Comparison of ENCODE assay signal across 23 cellular contexts in the genomic region with DNA sequence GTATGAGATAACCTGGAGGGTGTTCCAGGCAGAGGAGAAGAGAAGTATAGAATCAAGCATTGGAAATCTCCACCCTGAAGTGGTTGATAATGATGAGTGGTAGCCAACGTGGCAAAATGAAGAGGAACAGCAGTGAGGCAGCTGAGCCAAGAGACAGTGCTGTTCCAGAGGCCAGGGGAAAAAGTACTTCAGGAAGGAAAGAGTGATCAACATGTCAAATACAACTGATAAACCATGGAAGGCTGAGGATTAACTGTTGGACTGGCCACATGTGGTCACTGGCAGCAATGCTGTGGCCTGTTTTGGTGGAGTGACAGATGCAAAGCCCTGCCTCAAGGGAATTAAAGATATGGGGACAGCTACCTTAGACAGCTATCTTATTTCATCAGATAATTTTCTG.
A peak's percentile ranks its signal among the peaks of the same experiment; 100 is the strongest.
DNase-seq lines count a peak whose midpoint lies in the region; ATAC-seq and TF ChIP-seq lines count a peak whose summit lies in the region.
"Had no signal": no experiment of that assay in that cellular context is flagged by ENCODE, and none has a peak within 500 bp of the region (broad histone marks: within the 10 kb centered on the region; RNA-seq: fewer than 3 reads in every experiment).

No MANE protein-coding gene starts in this region.

- H3K4me2 ChIP-seq in Karpas-422 (ENCODE audit: low read depth, low read length, poor library complexity, severe bottlenecking) = peak overlapping the region; percentile 3
- H3K4me2 ChIP-seq: A549; BLaER1 treated with 17β-estradiol and CSF1 and Interleukin-3, amounts not matched to agents 10 nM and 100 nM; GM23338 had no signal

- TF ChIP-seq CTCF in cardiac muscle cell (IDR thresholded peaks at IDR 0.05; ENCODE audit: low read depth, low read length) (no peak), esophagus muscularis mucosa (IDR thresholded peaks at IDR 0.05) (no peak)

- H3K27ac ChIP-seq in cardiac muscle cell (peak overlapping the region; percentile 30), Karpas-422 (ENCODE audit: low read length) (no peak overlapping the region), esophagus muscularis mucosa (replicated peaks in 1 of 4) (no peak overlapping the region)
- H3K27ac ChIP-seq: A549; BLaER1 treated with 17β-estradiol and CSF1 and Interleukin-3, amounts not matched to agents 10 nM and 100 nM had no signal

- TF ChIP-seq EP300 in esophagus muscularis mucosa (IDR thresholded peaks at IDR 0.05) = no peak

- peaks cover 8% of the 10 kb centered on the region for H3K4me1 ChIP-seq in cardiac muscle cell (ENCODE audit: low read depth)
- H3K4me1 ChIP-seq in Karpas-422 (ENCODE audit: low read length) = peaks cover 71% of the 10 kb centered on the region
- peaks cover 0 to 11% (median 3%) of the 10 kb centered on the region in 4 donors for H3K4me1 ChIP-seq in esophagus muscularis mucosa
- H3K4me1 ChIP-seq: A549, BE2C had no signal

- H2AFZ ChIP-seq in Karpas-422 (ENCODE audit: low read length) = peak overlapping the region; percentile 23; the same call in 1 of the 2 replicates
- H2AFZ ChIP-seq: GM23338 had no signal

- no peak overlapping the region for H3K9ac ChIP-seq in Karpas-422 (ENCODE audit: low read length)
- H3K9ac ChIP-seq: BLaER1 treated with 17β-estradiol and CSF1 and Interleukin-3, amounts not matched to agents 10 nM and 100 nM had no signal

- TF ChIP-seq POLR2A in esophagus muscularis mucosa (IDR thresholded peaks at IDR 0.05; ENCODE audit: low read depth) = no peak

- H3K4me3 ChIP-seq in cardiac muscle cell (no peak overlapping the region), Karpas-422 (ENCODE audit: low read length) (no peak overlapping the region), esophagus muscularis mucosa (no peak overlapping the region)
- H3K4me3 ChIP-seq: A549; BLaER1 treated with 17β-estradiol and CSF1 and Interleukin-3, amounts not matched to agents 10 nM and 100 nM; GM12878; GM23338; HAP-1 had no signal

- DNase-seq in cardiac muscle cell (ENCODE audit: low read depth in 1 of 2, low spot score in 1 of 2) = no peak
- no peak for DNase-seq in cardiac septum (ENCODE audit: low spot score)
- DNase-seq in Karpas-422 = no peak
- peak; percentile 55 for DNase-seq in esophagus muscularis mucosa (ENCODE audit: extremely low spot score)
- peak; percentile 31 for DNase-seq in myocyte (ENCODE audit: low read depth)
- DNase-seq in activated gamma-delta T cell (lab: John Stamatoyannopoulos, UW) = no peak
- DNase-seq in NCI-H510A (lab: John Stamatoyannopoulos, UW) = no peak
- DNase-seq: 8988T; ACHN; AML-193; BE2C; CD4-positive, alpha-beta T cell; CD8-positive, alpha-beta memory T cell; DMS79; EL; GDM1; HFFc6 had no signal

- WGBS in esophagus muscularis mucosa = 59% methylated on average over 1 of the region's 1 CpG

- no peaks in the 10 kb centered on the region for H4K20me1 ChIP-seq in Karpas-422 (ENCODE audit: insufficient read depth, low read depth, low read length)
- H4K20me1 ChIP-seq: BLaER1 treated with 17β-estradiol and CSF1 and Interleukin-3, amounts not matched to agents 10 nM and 100 nM had no signal

- intact Hi-C loops in cardiac septum (cut with DNase I) (no loop called here), esophagus muscularis mucosa (cut with DNase I) (no loop called here)

- no peaks in the 10 kb centered on the region for H3K79me2 ChIP-seq in Karpas-422 (ENCODE audit: low read length)

- no peak for ATAC-seq in HG03280 (IDR thresholded peaks at IDR 0.05; ENCODE audit: unreplicated experiment)
- ATAC-seq: A549, GM12878, GM23338 had no signal

- H3K9me2 ChIP-seq in Karpas-422 (replicated peaks; ENCODE audit: insufficient read depth, low read length) = no peaks in the 10 kb centered on the region

- H3K36me3 ChIP-seq in cardiac muscle cell (no peaks in the 10 kb centered on the region), Karpas-422 (ENCODE audit: insufficient read depth, low read length) (no peaks in the 10 kb centered on the region), esophagus muscularis mucosa (no peaks in the 10 kb centered on the region)
- H3K36me3 ChIP-seq: BE2C; BLaER1 treated with 17β-estradiol and CSF1 and Interleukin-3, amounts not matched to agents 10 nM and 100 nM; HAP-1 had no signal

- H3K27me3 ChIP-seq in cardiac muscle cell (no peaks in the 10 kb centered on the region), Karpas-422 (ENCODE audit: low read length) (no peaks in the 10 kb centered on the region), esophagus muscularis mucosa (no peaks in the 10 kb centered on the region)
- H3K27me3 ChIP-seq: BLaER1 treated with 17β-estradiol and CSF1 and Interleukin-3, amounts not matched to agents 10 nM and 100 nM had no signal

- H3K9me3 ChIP-seq in cardiac muscle cell (ENCODE audit: low read depth) (no peaks in the 10 kb centered on the region), Karpas-422 (ENCODE audit: low read length) (no peaks in the 10 kb centered on the region), esophagus muscularis mucosa (no peaks in the 10 kb centered on the region)
- H3K9me3 ChIP-seq: A549; BE2C; BLaER1 treated with 17β-estradiol and CSF1 and Interleukin-3, amounts not matched to agents 10 nM and 100 nM; HAP-1 had no signal

Comparison
In these comparisons a context has a peak if more than half of its experiments do, and no peak if none do; other contexts are left out.
1. DNase-seq: peak in esophagus muscularis mucosa (single experiment) and myocyte (single experiment); none in cardiac muscle cell (0 of 2), cardiac septum (single experiment), Karpas-422 (single experiment), activated gamma-delta T cell (single experiment) and NCI-H510A (single experiment).